In genomic region chr2:130332271-130333073, GRCh38 we compare ENCODE assay signal across 8 cellular contexts. TPM values are rescaled to one million over a fixed set of nuclear protein-coding genes. Genes with fewer than 3 reads are reported as not detected.
A peak's percentile ranks its signal among the peaks of the same experiment; 100 is the strongest.
DNase-seq lines count a peak whose midpoint lies in the region; ATAC-seq and TF ChIP-seq lines count a peak whose summit lies in the region.

No MANE protein-coding gene starts in this region.

- no peaks in the 10 kb centered on the region for H3K27me3 ChIP-seq in BE2C
- H3K27me3 ChIP-seq in effector memory CD4-positive, alpha-beta T cell (replicated peaks; ENCODE audit: control insufficient read depth, insufficient read depth, low read length, poor library complexity, severe bottlenecking) = no peaks in the 10 kb centered on the region
- H3K27me3 ChIP-seq in mesendoderm (ENCODE audit: insufficient read depth, low read length, poor library complexity) = peaks cover 2% of the 10 kb centered on the region

- peak; percentile 82 for TF ChIP-seq CTCF in BE2C (IDR thresholded peaks at IDR 0.05; ENCODE audit: low read depth, low read length)

- H3K36me3 ChIP-seq in BE2C (no peaks in the 10 kb centered on the region), mesendoderm (ENCODE audit: control insufficient read depth, insufficient read depth, low read length) (no peaks in the 10 kb centered on the region)
- peaks cover under 1% of the 10 kb centered on the region for H3K36me3 ChIP-seq in effector memory CD4-positive, alpha-beta T cell (ENCODE audit: control insufficient read depth, insufficient read depth, low read length)

- H3K18ac ChIP-seq in mesendoderm (ENCODE audit: low read length) = no peak overlapping the region

- no peak overlapping the region for H3K4ac ChIP-seq in mesendoderm (ENCODE audit: low read depth, low read length)

- peak overlapping the region; percentile 32 for H3K4me2 ChIP-seq in mesendoderm (ENCODE audit: low read length)

- H2BK15ac ChIP-seq in mesendoderm (replicated peaks; ENCODE audit: low read depth) = no peak overlapping the region

- DNase-seq in BE2C (peak; percentile 78), NCI-H526 treated with DMSO at 0.1 percent for 48 hours (lab: John Stamatoyannopoulos, UW) (peak; percentile 24), mesendoderm (peak; percentile 82)
- DNase-seq in activated CD8-positive, alpha-beta memory T cell treated with anti-CD3 and anti-CD28 coated beads for 1 hour (ENCODE audit: extremely low read depth in 1 of 2, low read depth in 1 of 2) = peak; percentile 31 to 58
- peak; percentile 34 to 52 (median 38) for DNase-seq in effector memory CD4-positive, alpha-beta T cell
- DNase-seq in stimulated activated CD8-positive, alpha-beta memory T cell treated with anti-CD3 and anti-CD28 coated beads, Interleukin-4, amount 100 ng/mL, for 4 hours (ENCODE audit: low read depth in 2 of 2, low spot score in 1 of 2) = peak; percentile 33 to 48

- no peak overlapping the region for H3K27ac ChIP-seq in effector memory CD4-positive, alpha-beta T cell (ENCODE audit: insufficient read depth, low read length, poor library complexity, severe bottlenecking)
- H3K27ac ChIP-seq in mesendoderm (ENCODE audit: low read depth, low read length) = no peak overlapping the region

- no peak overlapping the region for H2BK120ac ChIP-seq in mesendoderm (ENCODE audit: low read depth, low read length)

- H3K4me1 ChIP-seq in BE2C (no peaks in the 10 kb centered on the region; the same call in 1 of the 2 replicates), mesendoderm (ENCODE audit: control insufficient read depth, low read depth, low read length) (peaks cover 2% of the 10 kb centered on the region)
- peaks cover 6% of the 10 kb centered on the region for H3K4me1 ChIP-seq in effector memory CD4-positive, alpha-beta T cell (ENCODE audit: control insufficient read depth, insufficient read depth, low read length, poor library complexity, severe bottlenecking)

- no peak overlapping the region for H3K23ac ChIP-seq in mesendoderm (ENCODE audit: low read length)

- no peaks in the 10 kb centered on the region for H3K79me1 ChIP-seq in mesendoderm (ENCODE audit: low read length)

- H4K5ac ChIP-seq in mesendoderm (ENCODE audit: low read length) = no peak overlapping the region

- H3K9me3 ChIP-seq in BE2C = no peaks in the 10 kb centered on the region
- H3K9me3 ChIP-seq in effector memory CD4-positive, alpha-beta T cell (ENCODE audit: control insufficient read depth, low read length) = no peaks in the 10 kb centered on the region

- H2AK5ac ChIP-seq in mesendoderm (ENCODE audit: low read length) = no peak overlapping the region

- H2BK5ac ChIP-seq in mesendoderm (ENCODE audit: low read length) = no peak overlapping the region

- no CpG with 5 or more reads among the region's 29 CpGs for WGBS in mesendoderm (ENCODE audit: extremely low coverage, insufficient coverage, low lambda C conversion rate)

- ATAC-seq in GM18867 (IDR thresholded peaks at IDR 0.05; ENCODE audit: unreplicated experiment) (peak; percentile 77), HG03139 (IDR thresholded peaks at IDR 0.05; ENCODE audit: unreplicated experiment) (peak; percentile 69)

- no peaks in the 10 kb centered on the region for H3K79me2 ChIP-seq in mesendoderm (ENCODE audit: control insufficient read depth, insufficient read depth, low read length)

- no peak overlapping the region for H4K8ac ChIP-seq in mesendoderm (ENCODE audit: low read depth, low read length)

- peak overlapping the region; percentile 46 for H3K4me3 ChIP-seq in BE2C (ENCODE audit: low read depth, low read length)
- H3K4me3 ChIP-seq in effector memory CD4-positive, alpha-beta T cell (ENCODE audit: insufficient read depth, low read depth, low read length, poor library complexity, severe bottlenecking) = no peak overlapping the region
- H3K4me3 ChIP-seq in mesendoderm (ENCODE audit: low read length) = no peak overlapping the region

- no peak overlapping the region for H3K9ac ChIP-seq in mesendoderm (ENCODE audit: low read length)

- peak overlapping the region; percentile 56 for H3K56ac ChIP-seq in mesendoderm (ENCODE audit: low read length)

RNA-seq across cellular contexts. Expression of gene IMP4, which starts 10.2 kb away (rescaled TPM):
- polyA plus RNA-seq in BE2C (2012; ENCODE audit: insufficient read depth, insufficient read length, low read depth) = 262 TPM
- polyA plus RNA-seq in mesendoderm (2013, experiment 1 of 2) = 106 TPM
- 114 TPM for polyA plus RNA-seq in mesendoderm (2013, experiment 2 of 2)

RNA-seq across cellular contexts. Expression of gene PTPN18, which starts 23.4 kb away (rescaled TPM):
- 6.9 TPM for polyA plus RNA-seq in BE2C (2012; ENCODE audit: insufficient read depth, insufficient read length, low read depth)
- 9.1 TPM for polyA plus RNA-seq in mesendoderm (2013, experiment 1 of 2)
- polyA plus RNA-seq in mesendoderm (2013, experiment 2 of 2) = 9.1 TPM

Comparison
In these comparisons a context has a peak if more than half of its experiments do, and no peak if none do; other contexts are left out.
1. DNase-seq: peak in every context shown above with its lines; median percentile 82 in mesendoderm; 78 in BE2C; 44 in activated CD8-positive, alpha-beta memory T cell treated with anti-CD3 and anti-CD28 coated beads for 1 hour; 40 in stimulated activated CD8-positive, alpha-beta memory T cell treated with anti-CD3 and anti-CD28 coated beads, Interleukin-4, amount 100 ng/mL, for 4 hours; 38 in effector memory CD4-positive, alpha-beta T cell; 24 in NCI-H526 treated with DMSO at 0.1 percent for 48 hours.